Comparison of ENCODE assay signal across 32 cellular contexts in the genomic region with DNA sequence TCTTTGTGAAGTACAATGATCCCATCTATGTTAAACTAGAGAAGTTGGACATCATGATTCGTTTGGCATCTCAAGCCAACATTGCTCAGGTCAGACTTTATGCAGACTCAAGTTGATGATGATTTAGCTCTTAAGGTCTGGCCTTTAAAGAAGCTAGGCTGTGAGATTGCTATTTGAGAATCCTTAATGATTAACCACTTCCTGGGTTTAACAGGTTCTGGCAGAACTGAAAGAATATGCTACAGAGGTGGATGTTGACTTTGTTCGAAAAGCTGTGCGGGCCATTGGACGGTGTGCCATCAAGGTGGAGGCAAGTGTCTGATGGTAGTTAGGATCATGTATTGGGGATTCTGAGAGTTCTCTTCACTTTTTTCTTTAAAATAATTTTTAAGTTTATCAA. TPM values are rescaled to one million over a fixed set of nuclear protein-coding genes. Genes with fewer than 3 reads are reported as not detected.
DNase-seq lines count a peak whose midpoint lies in the region; ATAC-seq and TF ChIP-seq lines count a peak whose summit lies in the region.
"Had no signal": no experiment of that assay in that cellular context is flagged by ENCODE, and none has a peak within 500 bp of the region (broad histone marks: within the 10 kb centered on the region; RNA-seq: fewer than 3 reads in every experiment).

No MANE protein-coding gene starts in this region.

- H3K9me3 Mint-ChIP-seq in endothelial cell (ENCODE audit: unreplicated experiment): no peaks in the 10 kb centered on the region
- H3K9me3 Mint-ChIP-seq: activated naive CD8-positive, alpha-beta T cell treated with anti-CD3 and anti-CD28 coated beads, Interleukin-2, amount 10 ng/mL, durations not matched to agents 7 days and 5 days; activated T-cell treated with anti-CD3 and anti-CD28 coated beads, Interleukin-2, amount 50 U/mL, for 24 hours; CD4-positive, alpha-beta memory T cell; dendritic cell treated with granulocyte-macrophage colony-stimulating factor and Interleukin-4, amounts not matched to agents 40 ng/mL and 50 ng/mL, for 4 days; natural killer cell treated with Interleukin-12 subunit alpha and Interleukin-12 subunit beta and Interleukin-15 and Interleukin-18, amount 100 ng/mL, for 72 hours had no signal

- peaks cover 6% of the 10 kb centered on the region for H3K4me1 Mint-ChIP-seq in endothelial cell (ENCODE audit: unreplicated experiment)

- no peak overlapping the region for H3K4me3 Mint-ChIP-seq in endothelial cell (ENCODE audit: unreplicated experiment)
- H3K4me3 Mint-ChIP-seq: activated naive CD8-positive, alpha-beta T cell treated with anti-CD3 and anti-CD28 coated beads, Interleukin-2, amount 10 ng/mL, durations not matched to agents 7 days and 5 days; activated T-cell treated with anti-CD3 and anti-CD28 coated beads, Interleukin-2, amount 50 U/mL, for 24 hours; CD4-positive, alpha-beta memory T cell; dendritic cell treated with granulocyte-macrophage colony-stimulating factor and Interleukin-4, amounts not matched to agents 40 ng/mL and 50 ng/mL, for 4 days; natural killer cell treated with Interleukin-12 subunit alpha and Interleukin-12 subunit beta and Interleukin-15 and Interleukin-18, amount 100 ng/mL, for 72 hours had no signal

- no peak overlapping the region for H3K27ac Mint-ChIP-seq in endothelial cell (ENCODE audit: unreplicated experiment)
- H3K27ac Mint-ChIP-seq: activated naive CD8-positive, alpha-beta T cell treated with anti-CD3 and anti-CD28 coated beads, Interleukin-2, amount 10 ng/mL, durations not matched to agents 7 days and 5 days; activated T-cell treated with anti-CD3 and anti-CD28 coated beads, Interleukin-2, amount 50 U/mL, for 24 hours; dendritic cell treated with granulocyte-macrophage colony-stimulating factor and Interleukin-4, amounts not matched to agents 40 ng/mL and 50 ng/mL, for 4 days had no signal

- DNase-seq in cardiac muscle cell (ENCODE audit: low read depth in 1 of 2, low spot score in 1 of 2) (no peak), left cardiac atrium (no peak), iris pigment epithelial cell (ENCODE audit: low read depth) (peak; percentile 1), lower lobe of right lung (no peak), activated gamma-delta T cell (lab: John Stamatoyannopoulos, UW) (no peak), NCI-H187 treated with DMSO at 0.1 percent for 48 hours (lab: John Stamatoyannopoulos, UW) (no peak), endothelial cell (ENCODE audit: low spot score) (no peak)
- DNase-seq: 8988T; activated CD4-positive, CD25-positive, alpha-beta regulatory T cell; activated effector memory CD4-positive, alpha-beta T cell treated with anti-CD3 and anti-CD28 coated beads, Interleukin-2, amount 50 U/mL, for 16 hours; activated naive CD8-positive, alpha-beta T cell treated with anti-CD3 and anti-CD28 coated beads, Interleukin-2, amount 10 ng/mL, durations not matched to agents 7 days and 5 days; activated T-cell treated with anti-CD3 and anti-CD28 coated beads, Interleukin-2, amount 50 U/mL, for 24 hours; aorta; CD4-positive, alpha-beta memory T cell; DMS 273 treated with DMSO at 0.1 percent for 48 hours; esophagus squamous epithelium; foreskin keratinocyte; heart left ventricle; Karpas-422; midbrain; NCI-H1417; NCI-H2081; NCI-H526; NK-92 treated with Interleukin-12 subunit alpha and Interleukin-12 subunit beta, amount 100 ng/mL, for 24 hours; occipital lobe; SK-N-SH; stimulated activated naive CD4-positive, alpha-beta T cell treated with Interleukin-2 at 50 U/mL for 16 hours had no signal

- peaks cover 21% of the 10 kb centered on the region for H3K36me3 Mint-ChIP-seq in endothelial cell (ENCODE audit: low read depth, unreplicated experiment)

- no peak overlapping the region for H3K4me3 ChIP-seq in cardiac muscle cell
- H3K4me3 ChIP-seq in lower lobe of right lung: no peak overlapping the region
- H3K4me3 ChIP-seq: esophagus squamous epithelium, heart left ventricle, skin epidermis had no signal

- TF ChIP-seq CTCF in cardiac muscle cell (IDR thresholded peaks at IDR 0.05; ENCODE audit: low read depth, low read length) (no peak), lower lobe of right lung (IDR thresholded peaks at IDR 0.05) (no peak), endothelial cell (IDR thresholded peaks at IDR 0.05; ENCODE audit: unreplicated experiment) (no peak)

- H3K27ac ChIP-seq in cardiac muscle cell (peak overlapping the region; percentile 64), lower lobe of right lung (no peak overlapping the region)
- H3K27ac ChIP-seq: esophagus squamous epithelium, foreskin keratinocyte, heart left ventricle, skin epidermis had no signal

- H3K9me3 ChIP-seq in cardiac muscle cell (ENCODE audit: low read depth) (no peaks in the 10 kb centered on the region), lower lobe of right lung (no peaks in the 10 kb centered on the region)
- H3K9me3 ChIP-seq: esophagus squamous epithelium, heart left ventricle, SK-N-SH had no signal

- no peak for ATAC-seq in left cardiac atrium
- peak; percentile 48 to 61 for ATAC-seq in lower lobe of right lung
- ATAC-seq in HG03520 (IDR thresholded peaks at IDR 0.05; ENCODE audit: unreplicated experiment): no peak
- ATAC-seq: foreskin keratinocyte; heart left ventricle; natural killer cell treated with Interleukin-12 subunit alpha and Interleukin-12 subunit beta and Interleukin-15 and Interleukin-18, amount 100 ng/mL, for 72 hours; Right ventricle myocardium inferior had no signal

- intact Hi-C loops in left cardiac atrium (cut with DNase I): no loop called here
- intact Hi-C loops in lower lobe of right lung (cut with DNase I): no loop called here

- H3K36me3 ChIP-seq in cardiac muscle cell (peaks cover 31% of the 10 kb centered on the region), lower lobe of right lung (peaks cover 91% of the 10 kb centered on the region)

- H3K4me1 ChIP-seq in cardiac muscle cell (ENCODE audit: low read depth): peaks cover 29% of the 10 kb centered on the region
- H3K4me1 ChIP-seq in lower lobe of right lung: no peaks in the 10 kb centered on the region
- H3K4me1 ChIP-seq: esophagus squamous epithelium had no signal

- H3K27me3 ChIP-seq in cardiac muscle cell (no peaks in the 10 kb centered on the region), lower lobe of right lung (ENCODE audit: low read depth) (no peaks in the 10 kb centered on the region)
- H3K27me3 ChIP-seq: esophagus squamous epithelium, foreskin keratinocyte, heart left ventricle had no signal

- no peaks in the 10 kb centered on the region for H3K27me3 Mint-ChIP-seq in endothelial cell (ENCODE audit: unreplicated experiment)
- H3K27me3 Mint-ChIP-seq: activated naive CD8-positive, alpha-beta T cell treated with anti-CD3 and anti-CD28 coated beads, Interleukin-2, amount 10 ng/mL, durations not matched to agents 7 days and 5 days; activated T-cell treated with anti-CD3 and anti-CD28 coated beads, Interleukin-2, amount 50 U/mL, for 24 hours; CD4-positive, alpha-beta memory T cell; dendritic cell treated with granulocyte-macrophage colony-stimulating factor and Interleukin-4, amounts not matched to agents 40 ng/mL and 50 ng/mL, for 4 days; natural killer cell treated with Interleukin-12 subunit alpha and Interleukin-12 subunit beta and Interleukin-15 and Interleukin-18, amount 100 ng/mL, for 72 hours had no signal

RNA-seq across cellular contexts. Expression of a gene that starts 40.3 kb away (rescaled TPM):
- total RNA-seq in cardiac muscle cell (83.5 and 90.9 TPM in 2 replicates), left cardiac atrium (100 to 1,000 TPM; 132 to 152 TPM), lower lobe of right lung (145 TPM), endothelial cell (ENCODE audit: unreplicated experiment) (330 TPM)
- polyA plus RNA-seq in cardiac muscle cell: 54.7 and 89.2 TPM in 2 replicates

RNA-seq across cellular contexts. Expression of a gene that starts 49.0 kb away (rescaled TPM):
- total RNA-seq in cardiac muscle cell (8.3 and 8.6 TPM in 2 replicates), left cardiac atrium (1 to 10 TPM; 6.3 to 6.5 TPM), lower lobe of right lung (7.0 TPM), endothelial cell (ENCODE audit: unreplicated experiment) (4.4 TPM)
- polyA plus RNA-seq in cardiac muscle cell: 6.1 and 9.7 TPM in 2 replicates

Comparison
In these comparisons a context has a peak if more than half of its experiments do, and no peak if none do; other contexts are left out.
1. ATAC-seq: peak in lower lobe of right lung (2 of 2); none in left cardiac atrium (0 of 2) and HG03520 (single experiment).